ENCODE assay signal across 2 cellular contexts in the genomic region with DNA sequence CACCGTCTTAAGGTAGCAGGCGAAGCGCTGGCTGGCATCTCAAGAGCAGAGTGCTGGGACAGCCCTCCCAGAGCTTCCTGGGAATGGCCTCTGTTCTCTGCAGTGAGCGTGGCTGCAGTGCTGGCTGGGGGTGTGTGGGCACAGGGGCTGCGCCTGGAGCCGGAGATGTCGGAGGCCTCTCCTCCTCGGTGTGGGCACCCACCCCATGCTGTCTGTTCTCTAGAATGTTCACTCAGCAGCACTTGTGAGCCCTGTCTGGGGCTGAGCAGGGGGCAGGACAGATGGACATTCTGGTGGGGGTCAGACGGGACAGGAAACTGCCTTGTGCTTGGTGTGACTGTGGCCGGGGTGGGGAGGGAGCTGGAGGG.
TF ChIP-seq lines count a peak whose summit lies in the region.

No MANE protein-coding gene starts in this region.

TF ChIP-seq in HCT116, 20 proteins besides CTCF, POLR2A, EP300 and RAD21:
- TF ChIP-seq EZH2phosphoT487 (IDR thresholded peaks at IDR 0.05; ENCODE audit: borderline replicate concordance) (no peak), POLR2AphosphoS5 (IDR thresholded peaks at IDR 0.05; ENCODE audit: low read depth, low read length) (no peak), SP1 (IDR thresholded peaks at IDR 0.05; ENCODE audit: low read depth) (no peak), TCF7L2 (IDR thresholded peaks at IDR 0.05; ENCODE audit: borderline replicate concordance, extremely low read depth, insufficient read depth, insufficient read length) (no peak), CEBPB (IDR thresholded peaks at IDR 0.05; ENCODE audit: low read depth) (no peak), JUND (IDR thresholded peaks at IDR 0.05) (no peak), EGR1 (IDR thresholded peaks at IDR 0.05; ENCODE audit: low read depth) (no peak), ZNF274 (IDR thresholded peaks at IDR 0.05; ENCODE audit: low read depth, low read length) (no peak), ELF1 (IDR thresholded peaks at IDR 0.05; ENCODE audit: borderline replicate concordance, low read depth) (no peak), EZH2 (IDR thresholded peaks at IDR 0.05) (no peak), SRF (IDR thresholded peaks at IDR 0.05; ENCODE audit: low read depth) (no peak), CBX3 (IDR thresholded peaks at IDR 0.05; ENCODE audit: low read depth) (no peak)
- TF ChIP-seq, protein P1, sequence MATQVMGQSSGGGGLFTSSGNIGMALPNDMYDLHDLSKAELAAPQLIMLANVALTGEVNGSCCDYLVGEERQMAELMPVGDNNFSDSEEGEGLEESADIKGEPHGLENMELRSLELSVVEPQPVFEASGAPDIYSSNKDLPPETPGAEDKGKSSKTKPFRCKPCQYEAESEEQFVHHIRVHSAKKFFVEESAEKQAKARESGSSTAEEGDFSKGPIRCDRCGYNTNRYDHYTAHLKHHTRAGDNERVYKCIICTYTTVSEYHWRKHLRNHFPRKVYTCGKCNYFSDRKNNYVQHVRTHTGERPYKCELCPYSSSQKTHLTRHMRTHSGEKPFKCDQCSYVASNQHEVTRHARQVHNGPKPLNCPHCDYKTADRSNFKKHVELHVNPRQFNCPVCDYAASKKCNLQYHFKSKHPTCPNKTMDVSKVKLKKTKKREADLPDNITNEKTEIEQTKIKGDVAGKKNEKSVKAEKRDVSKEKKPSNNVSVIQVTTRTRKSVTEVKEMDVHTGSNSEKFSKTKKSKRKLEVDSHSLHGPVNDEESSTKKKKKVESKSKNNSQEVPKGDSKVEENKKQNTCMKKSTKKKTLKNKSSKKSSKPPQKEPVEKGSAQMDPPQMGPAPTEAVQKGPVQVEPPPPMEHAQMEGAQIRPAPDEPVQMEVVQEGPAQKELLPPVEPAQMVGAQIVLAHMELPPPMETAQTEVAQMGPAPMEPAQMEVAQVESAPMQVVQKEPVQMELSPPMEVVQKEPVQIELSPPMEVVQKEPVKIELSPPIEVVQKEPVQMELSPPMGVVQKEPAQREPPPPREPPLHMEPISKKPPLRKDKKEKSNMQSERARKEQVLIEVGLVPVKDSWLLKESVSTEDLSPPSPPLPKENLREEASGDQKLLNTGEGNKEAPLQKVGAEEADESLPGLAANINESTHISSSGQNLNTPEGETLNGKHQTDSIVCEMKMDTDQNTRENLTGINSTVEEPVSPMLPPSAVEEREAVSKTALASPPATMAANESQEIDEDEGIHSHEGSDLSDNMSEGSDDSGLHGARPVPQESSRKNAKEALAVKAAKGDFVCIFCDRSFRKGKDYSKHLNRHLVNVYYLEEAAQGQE (IDR thresholded peaks at IDR 0.05; ENCODE audit: low read depth), result no peak
- TF ChIP-seq, protein P2, sequence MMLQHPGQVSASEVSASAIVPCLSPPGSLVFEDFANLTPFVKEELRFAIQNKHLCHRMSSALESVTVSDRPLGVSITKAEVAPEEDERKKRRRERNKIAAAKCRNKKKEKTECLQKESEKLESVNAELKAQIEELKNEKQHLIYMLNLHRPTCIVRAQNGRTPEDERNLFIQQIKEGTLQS (IDR thresholded peaks at IDR 0.05), result no peak
- TF ChIP-seq, protein P3, sequence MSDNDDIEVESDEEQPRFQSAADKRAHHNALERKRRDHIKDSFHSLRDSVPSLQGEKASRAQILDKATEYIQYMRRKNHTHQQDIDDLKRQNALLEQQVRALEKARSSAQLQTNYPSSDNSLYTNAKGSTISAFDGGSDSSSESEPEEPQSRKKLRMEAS (IDR thresholded peaks at IDR 0.05), result no peak
- TF ChIP-seq, protein P4, sequence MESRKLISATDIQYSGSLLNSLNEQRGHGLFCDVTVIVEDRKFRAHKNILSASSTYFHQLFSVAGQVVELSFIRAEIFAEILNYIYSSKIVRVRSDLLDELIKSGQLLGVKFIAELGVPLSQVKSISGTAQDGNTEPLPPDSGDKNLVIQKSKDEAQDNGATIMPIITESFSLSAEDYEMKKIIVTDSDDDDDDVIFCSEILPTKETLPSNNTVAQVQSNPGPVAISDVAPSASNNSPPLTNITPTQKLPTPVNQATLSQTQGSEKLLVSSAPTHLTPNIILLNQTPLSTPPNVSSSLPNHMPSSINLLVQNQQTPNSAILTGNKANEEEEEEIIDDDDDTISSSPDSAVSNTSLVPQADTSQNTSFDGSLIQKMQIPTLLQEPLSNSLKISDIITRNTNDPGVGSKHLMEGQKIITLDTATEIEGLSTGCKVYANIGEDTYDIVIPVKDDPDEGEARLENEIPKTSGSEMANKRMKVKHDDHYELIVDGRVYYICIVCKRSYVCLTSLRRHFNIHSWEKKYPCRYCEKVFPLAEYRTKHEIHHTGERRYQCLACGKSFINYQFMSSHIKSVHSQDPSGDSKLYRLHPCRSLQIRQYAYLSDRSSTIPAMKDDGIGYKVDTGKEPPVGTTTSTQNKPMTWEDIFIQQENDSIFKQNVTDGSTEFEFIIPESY (IDR thresholded peaks at IDR 0.05; ENCODE audit: extremely low read depth, insufficient replicate concordance, low read length), result no peak

TF ChIP-seq in neural cell, 6 proteins besides CTCF, POLR2A, EP300 and RAD21:
- no peak for TF ChIP-seq EZH2 (IDR thresholded peaks at IDR 0.05; ENCODE audit: borderline replicate concordance, insufficient read depth, low read length, poor library complexity, severe bottlenecking)
- TF ChIP-seq SMC3 (conservative IDR thresholded peaks at IDR 0.05; ENCODE audit: poor library complexity), result no peak
- TF ChIP-seq POLR2AphosphoS5 (IDR thresholded peaks at IDR 0.05), result no peak
- TF ChIP-seq, protein P1 (IDR thresholded peaks at IDR 0.05; ENCODE audit: borderline replicate concordance), result no peak
- TF ChIP-seq MXI1 (conservative IDR thresholded peaks at IDR 0.05; ENCODE audit: poor library complexity, severe bottlenecking), result no peak
- no peak for TF ChIP-seq TAF1 (IDR thresholded peaks at IDR 0.05; ENCODE audit: low read depth)
